ENCODE assay signal across 1 cellular context in the genomic region with DNA sequence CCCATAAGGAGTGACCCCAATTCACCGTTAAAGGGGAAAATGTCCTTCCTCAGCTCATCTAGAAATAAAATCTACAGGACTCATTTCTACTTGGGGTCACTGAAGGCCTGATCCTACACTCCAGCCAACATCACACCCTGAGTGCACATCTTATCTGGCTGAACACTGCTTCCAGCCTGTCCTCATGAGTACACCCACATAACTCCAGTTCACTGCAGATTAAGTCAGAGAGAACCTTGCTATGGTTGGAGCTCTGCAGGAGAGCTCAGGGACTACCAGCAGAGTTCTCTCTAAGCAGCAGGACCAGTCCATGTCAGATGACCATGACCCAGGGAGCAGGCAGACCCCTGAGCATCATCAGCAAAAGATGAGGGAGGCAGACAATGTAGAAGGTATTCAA.
TF ChIP-seq lines count a peak whose summit lies in the region.

No MANE protein-coding gene starts in this region.

TF ChIP-seq in K562, 482 proteins besides CTCF, POLR2A, EP300 and RAD21 (continued from another document and continues in another):
- TF ChIP-seq, protein P1, sequence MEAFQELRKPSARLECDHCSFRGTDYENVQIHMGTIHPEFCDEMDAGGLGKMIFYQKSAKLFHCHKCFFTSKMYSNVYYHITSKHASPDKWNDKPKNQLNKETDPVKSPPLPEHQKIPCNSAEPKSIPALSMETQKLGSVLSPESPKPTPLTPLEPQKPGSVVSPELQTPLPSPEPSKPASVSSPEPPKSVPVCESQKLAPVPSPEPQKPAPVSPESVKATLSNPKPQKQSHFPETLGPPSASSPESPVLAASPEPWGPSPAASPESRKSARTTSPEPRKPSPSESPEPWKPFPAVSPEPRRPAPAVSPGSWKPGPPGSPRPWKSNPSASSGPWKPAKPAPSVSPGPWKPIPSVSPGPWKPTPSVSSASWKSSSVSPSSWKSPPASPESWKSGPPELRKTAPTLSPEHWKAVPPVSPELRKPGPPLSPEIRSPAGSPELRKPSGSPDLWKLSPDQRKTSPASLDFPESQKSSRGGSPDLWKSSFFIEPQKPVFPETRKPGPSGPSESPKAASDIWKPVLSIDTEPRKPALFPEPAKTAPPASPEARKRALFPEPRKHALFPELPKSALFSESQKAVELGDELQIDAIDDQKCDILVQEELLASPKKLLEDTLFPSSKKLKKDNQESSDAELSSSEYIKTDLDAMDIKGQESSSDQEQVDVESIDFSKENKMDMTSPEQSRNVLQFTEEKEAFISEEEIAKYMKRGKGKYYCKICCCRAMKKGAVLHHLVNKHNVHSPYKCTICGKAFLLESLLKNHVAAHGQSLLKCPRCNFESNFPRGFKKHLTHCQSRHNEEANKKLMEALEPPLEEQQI (IDR thresholded peaks at IDR 0.05): no peak
- TF ChIP-seq LEF1 (IDR thresholded peaks at IDR 0.05) (no peak), POLR2AphosphoS5 (IDR thresholded peaks at IDR 0.05; ENCODE audit: control insufficient read depth, insufficient read depth, low read depth, low read length) (peak; percentile 21; the same call in 1 of the 2 replicates), KAT7 (CRISPR knock-in tag; IDR thresholded peaks at IDR 0.05; ENCODE audit: borderline replicate concordance) (no peak), ZNF583 (CRISPR knock-in tag; IDR thresholded peaks at IDR 0.05) (no peak), ZNF347 (CRISPR knock-in tag; IDR thresholded peaks at IDR 0.05; ENCODE audit: low read depth) (no peak), BCL6 (CRISPR knock-in tag; IDR thresholded peaks at IDR 0.05) (no peak), ESRRB (CRISPR knock-in tag; IDR thresholded peaks at IDR 0.05; ENCODE audit: borderline replicate concordance) (no peak), ZNF384 (IDR thresholded peaks at IDR 0.05; ENCODE audit: low read depth, low read length) (no peak), TEAD4 (IDR thresholded peaks at IDR 0.05; ENCODE audit: low read length) (peak; percentile 48), TEAD4 (CRISPR knock-in tag; IDR thresholded peaks at IDR 0.05; ENCODE audit: borderline replicate concordance) (no peak), GATA2 (CRISPR knock-in tag; IDR thresholded peaks at IDR 0.05) (peak; percentile 34; the same call in 1 of the 2 replicates), EGR1 (conservative IDR thresholded peaks at IDR 0.05) (peak; percentile 59), E2F3 (CRISPR knock-in tag; IDR thresholded peaks at IDR 0.05) (no peak), ZNF263 (CRISPR knock-in tag; IDR thresholded peaks at IDR 0.05; ENCODE audit: borderline replicate concordance) (no peak), ARID1B (IDR thresholded peaks at IDR 0.05) (peak; percentile 57), HCFC1 (IDR thresholded peaks at IDR 0.05; ENCODE audit: low read depth, low read length) (no peak), ZNF212 (CRISPR knock-in tag; IDR thresholded peaks at IDR 0.05) (no peak), TEAD1 (CRISPR knock-in tag; IDR thresholded peaks at IDR 0.05) (no peak), DMBX1 (CRISPR knock-in tag; IDR thresholded peaks at IDR 0.05; ENCODE audit: borderline replicate concordance) (no peak), TCF3 (CRISPR knock-in tag; IDR thresholded peaks at IDR 0.05) (peak; percentile 79), TAL1 (IDR thresholded peaks at IDR 0.05) (peak; percentile 44; the same call in 1 of the 2 replicates), NFYB (IDR thresholded peaks at IDR 0.05; ENCODE audit: extremely low read depth, insufficient read length) (no peak), CBFA2T2 (conservative IDR thresholded peaks at IDR 0.05) (peak; percentile 68), RNF2 (IDR thresholded peaks at IDR 0.05) (no peak), SNIP1 (IDR thresholded peaks at IDR 0.05; ENCODE audit: low read depth) (no peak), ILK (tag; IDR thresholded peaks at IDR 0.05; ENCODE audit: borderline replicate concordance, low read depth) (no peak), CHCHD3 (CRISPR knock-in tag; IDR thresholded peaks at IDR 0.05) (no peak), CREBBP (IDR thresholded peaks at IDR 0.05; ENCODE audit: low read depth, low read length) (no peak), ATF7 (IDR thresholded peaks at IDR 0.05) (no peak), NCOR1 (IDR thresholded peaks at IDR 0.05) (peak; percentile 58)
- TF ChIP-seq, protein P2, sequence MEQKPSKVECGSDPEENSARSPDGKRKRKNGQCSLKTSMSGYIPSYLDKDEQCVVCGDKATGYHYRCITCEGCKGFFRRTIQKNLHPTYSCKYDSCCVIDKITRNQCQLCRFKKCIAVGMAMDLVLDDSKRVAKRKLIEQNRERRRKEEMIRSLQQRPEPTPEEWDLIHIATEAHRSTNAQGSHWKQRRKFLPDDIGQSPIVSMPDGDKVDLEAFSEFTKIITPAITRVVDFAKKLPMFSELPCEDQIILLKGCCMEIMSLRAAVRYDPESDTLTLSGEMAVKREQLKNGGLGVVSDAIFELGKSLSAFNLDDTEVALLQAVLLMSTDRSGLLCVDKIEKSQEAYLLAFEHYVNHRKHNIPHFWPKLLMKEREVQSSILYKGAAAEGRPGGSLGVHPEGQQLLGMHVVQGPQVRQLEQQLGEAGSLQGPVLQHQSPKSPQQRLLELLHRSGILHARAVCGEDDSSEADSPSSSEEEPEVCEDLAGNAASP (IDR thresholded peaks at IDR 0.05): no peak
- TF ChIP-seq, protein P3, sequence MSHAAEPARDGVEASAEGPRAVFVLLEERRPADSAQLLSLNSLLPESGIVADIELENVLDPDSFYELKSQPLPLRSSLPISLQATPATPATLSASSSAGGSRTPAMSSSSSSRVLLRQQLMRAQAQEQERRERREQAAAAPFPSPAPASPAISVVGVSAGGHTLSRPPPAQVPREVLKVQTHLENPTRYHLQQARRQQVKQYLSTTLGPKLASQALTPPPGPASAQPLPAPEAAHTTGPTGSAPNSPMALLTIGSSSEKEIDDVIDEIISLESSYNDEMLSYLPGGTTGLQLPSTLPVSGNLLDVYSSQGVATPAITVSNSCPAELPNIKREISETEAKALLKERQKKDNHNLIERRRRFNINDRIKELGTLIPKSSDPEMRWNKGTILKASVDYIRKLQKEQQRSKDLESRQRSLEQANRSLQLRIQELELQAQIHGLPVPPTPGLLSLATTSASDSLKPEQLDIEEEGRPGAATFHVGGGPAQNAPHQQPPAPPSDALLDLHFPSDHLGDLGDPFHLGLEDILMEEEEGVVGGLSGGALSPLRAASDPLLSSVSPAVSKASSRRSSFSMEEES (CRISPR knock-in tag; IDR thresholded peaks at IDR 0.05): no peak
- TF ChIP-seq, protein P4, sequence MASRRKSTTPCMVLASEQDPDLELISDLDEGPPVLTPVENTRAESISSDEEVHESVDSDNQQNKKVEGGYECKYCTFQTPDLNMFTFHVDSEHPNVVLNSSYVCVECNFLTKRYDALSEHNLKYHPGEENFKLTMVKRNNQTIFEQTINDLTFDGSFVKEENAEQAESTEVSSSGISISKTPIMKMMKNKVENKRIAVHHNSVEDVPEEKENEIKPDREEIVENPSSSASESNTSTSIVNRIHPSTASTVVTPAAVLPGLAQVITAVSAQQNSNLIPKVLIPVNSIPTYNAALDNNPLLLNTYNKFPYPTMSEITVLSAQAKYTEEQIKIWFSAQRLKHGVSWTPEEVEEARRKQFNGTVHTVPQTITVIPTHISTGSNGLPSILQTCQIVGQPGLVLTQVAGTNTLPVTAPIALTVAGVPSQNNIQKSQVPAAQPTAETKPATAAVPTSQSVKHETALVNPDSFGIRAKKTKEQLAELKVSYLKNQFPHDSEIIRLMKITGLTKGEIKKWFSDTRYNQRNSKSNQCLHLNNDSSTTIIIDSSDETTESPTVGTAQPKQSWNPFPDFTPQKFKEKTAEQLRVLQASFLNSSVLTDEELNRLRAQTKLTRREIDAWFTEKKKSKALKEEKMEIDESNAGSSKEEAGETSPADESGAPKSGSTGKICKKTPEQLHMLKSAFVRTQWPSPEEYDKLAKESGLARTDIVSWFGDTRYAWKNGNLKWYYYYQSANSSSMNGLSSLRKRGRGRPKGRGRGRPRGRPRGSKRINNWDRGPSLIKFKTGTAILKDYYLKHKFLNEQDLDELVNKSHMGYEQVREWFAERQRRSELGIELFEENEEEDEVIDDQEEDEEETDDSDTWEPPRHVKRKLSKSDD (conservative IDR thresholded peaks at IDR 0.05; ENCODE audit: low read length): no peak
- TF ChIP-seq, protein P5, sequence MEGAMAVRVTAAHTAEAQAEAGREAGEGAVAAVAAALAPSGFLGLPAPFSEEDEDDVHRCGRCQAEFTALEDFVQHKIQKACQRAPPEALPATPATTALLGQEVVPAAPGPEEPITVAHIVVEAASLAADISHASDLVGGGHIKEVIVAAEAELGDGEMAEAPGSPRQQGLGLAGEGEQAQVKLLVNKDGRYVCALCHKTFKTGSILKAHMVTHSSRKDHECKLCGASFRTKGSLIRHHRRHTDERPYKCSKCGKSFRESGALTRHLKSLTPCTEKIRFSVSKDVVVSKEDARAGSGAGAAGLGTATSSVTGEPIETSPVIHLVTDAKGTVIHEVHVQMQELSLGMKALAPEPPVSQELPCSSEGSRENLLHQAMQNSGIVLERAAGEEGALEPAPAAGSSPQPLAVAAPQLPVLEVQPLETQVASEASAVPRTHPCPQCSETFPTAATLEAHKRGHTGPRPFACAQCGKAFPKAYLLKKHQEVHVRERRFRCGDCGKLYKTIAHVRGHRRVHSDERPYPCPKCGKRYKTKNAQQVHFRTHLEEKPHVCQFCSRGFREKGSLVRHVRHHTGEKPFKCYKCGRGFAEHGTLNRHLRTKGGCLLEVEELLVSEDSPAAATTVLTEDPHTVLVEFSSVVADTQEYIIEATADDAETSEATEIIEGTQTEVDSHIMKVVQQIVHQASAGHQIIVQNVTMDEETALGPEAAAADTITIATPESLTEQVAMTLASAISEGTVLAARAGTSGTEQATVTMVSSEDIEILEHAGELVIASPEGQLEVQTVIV (CRISPR knock-in tag; IDR thresholded peaks at IDR 0.05; ENCODE audit: borderline replicate concordance): no peak
- TF ChIP-seq, protein P6, sequence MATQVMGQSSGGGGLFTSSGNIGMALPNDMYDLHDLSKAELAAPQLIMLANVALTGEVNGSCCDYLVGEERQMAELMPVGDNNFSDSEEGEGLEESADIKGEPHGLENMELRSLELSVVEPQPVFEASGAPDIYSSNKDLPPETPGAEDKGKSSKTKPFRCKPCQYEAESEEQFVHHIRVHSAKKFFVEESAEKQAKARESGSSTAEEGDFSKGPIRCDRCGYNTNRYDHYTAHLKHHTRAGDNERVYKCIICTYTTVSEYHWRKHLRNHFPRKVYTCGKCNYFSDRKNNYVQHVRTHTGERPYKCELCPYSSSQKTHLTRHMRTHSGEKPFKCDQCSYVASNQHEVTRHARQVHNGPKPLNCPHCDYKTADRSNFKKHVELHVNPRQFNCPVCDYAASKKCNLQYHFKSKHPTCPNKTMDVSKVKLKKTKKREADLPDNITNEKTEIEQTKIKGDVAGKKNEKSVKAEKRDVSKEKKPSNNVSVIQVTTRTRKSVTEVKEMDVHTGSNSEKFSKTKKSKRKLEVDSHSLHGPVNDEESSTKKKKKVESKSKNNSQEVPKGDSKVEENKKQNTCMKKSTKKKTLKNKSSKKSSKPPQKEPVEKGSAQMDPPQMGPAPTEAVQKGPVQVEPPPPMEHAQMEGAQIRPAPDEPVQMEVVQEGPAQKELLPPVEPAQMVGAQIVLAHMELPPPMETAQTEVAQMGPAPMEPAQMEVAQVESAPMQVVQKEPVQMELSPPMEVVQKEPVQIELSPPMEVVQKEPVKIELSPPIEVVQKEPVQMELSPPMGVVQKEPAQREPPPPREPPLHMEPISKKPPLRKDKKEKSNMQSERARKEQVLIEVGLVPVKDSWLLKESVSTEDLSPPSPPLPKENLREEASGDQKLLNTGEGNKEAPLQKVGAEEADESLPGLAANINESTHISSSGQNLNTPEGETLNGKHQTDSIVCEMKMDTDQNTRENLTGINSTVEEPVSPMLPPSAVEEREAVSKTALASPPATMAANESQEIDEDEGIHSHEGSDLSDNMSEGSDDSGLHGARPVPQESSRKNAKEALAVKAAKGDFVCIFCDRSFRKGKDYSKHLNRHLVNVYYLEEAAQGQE (CRISPR knock-in tag; IDR thresholded peaks at IDR 0.05; ENCODE audit: low read depth): no peak
- TF ChIP-seq, protein P7, sequence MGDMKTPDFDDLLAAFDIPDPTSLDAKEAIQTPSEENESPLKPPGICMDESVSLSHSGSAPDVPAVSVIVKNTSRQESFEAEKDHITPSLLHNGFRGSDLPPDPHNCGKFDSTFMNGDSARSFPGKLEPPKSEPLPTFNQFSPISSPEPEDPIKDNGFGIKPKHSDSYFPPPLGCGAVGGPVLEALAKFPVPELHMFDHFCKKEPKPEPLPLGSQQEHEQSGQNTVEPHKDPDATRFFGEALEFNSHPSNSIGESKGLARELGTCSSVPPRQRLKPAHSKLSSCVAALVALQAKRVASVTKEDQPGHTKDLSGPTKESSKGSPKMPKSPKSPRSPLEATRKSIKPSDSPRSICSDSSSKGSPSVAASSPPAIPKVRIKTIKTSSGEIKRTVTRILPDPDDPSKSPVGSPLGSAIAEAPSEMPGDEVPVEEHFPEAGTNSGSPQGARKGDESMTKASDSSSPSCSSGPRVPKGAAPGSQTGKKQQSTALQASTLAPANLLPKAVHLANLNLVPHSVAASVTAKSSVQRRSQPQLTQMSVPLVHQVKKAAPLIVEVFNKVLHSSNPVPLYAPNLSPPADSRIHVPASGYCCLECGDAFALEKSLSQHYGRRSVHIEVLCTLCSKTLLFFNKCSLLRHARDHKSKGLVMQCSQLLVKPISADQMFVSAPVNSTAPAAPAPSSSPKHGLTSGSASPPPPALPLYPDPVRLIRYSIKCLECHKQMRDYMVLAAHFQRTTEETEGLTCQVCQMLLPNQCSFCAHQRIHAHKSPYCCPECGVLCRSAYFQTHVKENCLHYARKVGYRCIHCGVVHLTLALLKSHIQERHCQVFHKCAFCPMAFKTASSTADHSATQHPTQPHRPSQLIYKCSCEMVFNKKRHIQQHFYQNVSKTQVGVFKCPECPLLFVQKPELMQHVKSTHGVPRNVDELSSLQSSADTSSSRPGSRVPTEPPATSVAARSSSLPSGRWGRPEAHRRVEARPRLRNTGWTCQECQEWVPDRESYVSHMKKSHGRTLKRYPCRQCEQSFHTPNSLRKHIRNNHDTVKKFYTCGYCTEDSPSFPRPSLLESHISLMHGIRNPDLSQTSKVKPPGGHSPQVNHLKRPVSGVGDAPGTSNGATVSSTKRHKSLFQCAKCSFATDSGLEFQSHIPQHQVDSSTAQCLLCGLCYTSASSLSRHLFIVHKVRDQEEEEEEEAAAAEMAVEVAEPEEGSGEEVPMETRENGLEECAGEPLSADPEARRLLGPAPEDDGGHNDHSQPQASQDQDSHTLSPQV (IDR thresholded peaks at IDR 0.05): no peak
- TF ChIP-seq, protein P8, sequence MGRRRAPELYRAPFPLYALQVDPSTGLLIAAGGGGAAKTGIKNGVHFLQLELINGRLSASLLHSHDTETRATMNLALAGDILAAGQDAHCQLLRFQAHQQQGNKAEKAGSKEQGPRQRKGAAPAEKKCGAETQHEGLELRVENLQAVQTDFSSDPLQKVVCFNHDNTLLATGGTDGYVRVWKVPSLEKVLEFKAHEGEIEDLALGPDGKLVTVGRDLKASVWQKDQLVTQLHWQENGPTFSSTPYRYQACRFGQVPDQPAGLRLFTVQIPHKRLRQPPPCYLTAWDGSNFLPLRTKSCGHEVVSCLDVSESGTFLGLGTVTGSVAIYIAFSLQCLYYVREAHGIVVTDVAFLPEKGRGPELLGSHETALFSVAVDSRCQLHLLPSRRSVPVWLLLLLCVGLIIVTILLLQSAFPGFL (CRISPR knock-in tag; IDR thresholded peaks at IDR 0.05): no peak
